ENCODE assay signal across 15 cellular contexts in the genomic region with DNA sequence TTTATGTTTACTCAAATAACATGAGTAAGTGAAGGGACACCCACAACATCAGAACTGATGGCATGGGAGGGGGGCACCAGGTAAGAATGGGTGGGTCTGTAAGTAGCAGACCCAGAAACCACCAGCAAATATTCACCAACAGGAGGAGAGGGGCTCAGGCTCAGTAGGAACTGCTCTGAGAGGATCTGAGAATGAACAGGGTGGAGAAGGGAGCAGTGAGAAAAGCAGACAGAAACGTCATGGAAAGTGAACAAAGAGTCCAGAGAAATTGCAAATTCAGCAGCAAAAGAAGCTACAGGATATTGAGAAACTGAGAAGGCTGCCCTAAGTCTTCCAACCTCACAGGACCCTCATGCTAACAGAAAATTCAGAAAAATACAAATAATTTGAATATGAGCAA.
"Had no signal": no experiment of that assay in that cellular context is flagged by ENCODE, and none has a peak within 500 bp of the region (broad histone marks: within the 10 kb centered on the region; RNA-seq: fewer than 3 reads in every experiment).

No MANE protein-coding gene starts in this region.

- H3K4me1 ChIP-seq: neural progenitor cell, right lobe of liver, upper lobe of right lung had no signal

- ATAC-seq: activated T-cell treated with anti-CD3 and anti-CD28 coated beads, Interleukin-2, amount 50 U/mL, for 72 hours; effector memory CD8-positive, alpha-beta T cell; T-helper 17 cell; upper lobe of right lung had no signal

- DNase-seq: activated CD4-positive, alpha-beta T cell treated with anti-CD3 and anti-CD28 coated beads for 1 hour; activated CD8-positive, alpha-beta memory T cell treated with anti-CD3 and anti-CD28 coated beads for 24 hours; activated CD8-positive, alpha-beta memory T cell treated with anti-CD3 and anti-CD28 coated beads, Interleukin-2, amount 50 U/mL, for 48 hours; activated gamma-delta T cell; activated T-cell treated with anti-CD3 and anti-CD28 coated beads, Interleukin-2, amount 50 U/mL, for 72 hours; effector memory CD8-positive, alpha-beta T cell; ovary; right lobe of liver; stimulated activated CD4-positive, alpha-beta T cell treated with anti-CD3 and anti-CD28 coated beads, Interleukin-4, amount 100 ng/mL, for 1 hour; T-helper 17 cell; upper lobe of right lung; WERI-Rb-1 had no signal

- H3K9me3 ChIP-seq: ovary, right lobe of liver, upper lobe of right lung had no signal

- H3K27ac ChIP-seq: hepatocyte, neural progenitor cell, ovary, right lobe of liver, upper lobe of right lung, WERI-Rb-1 had no signal

- H3K4me3 ChIP-seq: hepatocyte, neural progenitor cell, ovary, right lobe of liver, smooth muscle cell, upper lobe of right lung had no signal

- H3K27me3 ChIP-seq: hepatocyte, neural progenitor cell, ovary, right lobe of liver, upper lobe of right lung had no signal

- H3K36me3 ChIP-seq: neural progenitor cell, ovary, right lobe of liver, upper lobe of right lung, WERI-Rb-1 had no signal
